10 cellular contexts compared by ENCODE assay signal in genomic region chr3:59391131-59391530, GRCh38.
"Had no signal": no experiment of that assay in that cellular context is flagged by ENCODE, and none has a peak within 500 bp of the region (broad histone marks: within the 10 kb centered on the region; RNA-seq: fewer than 3 reads in every experiment).

No MANE protein-coding gene starts in this region.

- H3K4me1 Mint-ChIP-seq: GM23338 had no signal

- H2AFZ ChIP-seq: GM23338 had no signal

- H3K4me1 ChIP-seq: HAP-1 had no signal

- H3K4me2 ChIP-seq: GM23338 had no signal

- FAIRE-seq: H1, H54, K562 had no signal

- H3K27ac Mint-ChIP-seq: GM23338, HFFc6 had no signal

- ATAC-seq: GM23338, HCT116, K562 had no signal

- H3K36me3 ChIP-seq: HAP-1 had no signal

- H3K27ac ChIP-seq: HL-60 had no signal

- DNase-seq: HFFc6, IMR-90, KG1 had no signal

- H3K4me3 Mint-ChIP-seq: GM23338, HFFc6 had no signal

- H3K4me3 ChIP-seq: GM23338, HAP-1, K562 had no signal

- H3K9me3 ChIP-seq: HAP-1 had no signal
